ENCODE assay signal across 8 cellular contexts in genomic region chr19:58021541-58022282, GRCh38. TPM values are rescaled to one million over a fixed set of nuclear protein-coding genes. Genes with fewer than 3 reads are reported as not detected.
DNase-seq lines count a peak whose midpoint lies in the region; ATAC-seq and TF ChIP-seq lines count a peak whose summit lies in the region.

No MANE protein-coding gene starts in this region.

- peak; percentile 66 for TF ChIP-seq CTCF in A673 (conservative IDR thresholded peaks at IDR 0.05; ENCODE audit: low read depth, low read length)
- peak; percentile 48; the same call in 2 of the 3 replicates for TF ChIP-seq CTCF in GM12872 (IDR thresholded peaks at IDR 0.05; ENCODE audit: insufficient read depth, low read depth, low read length)
- peak; percentile 60 to 71 (median 64) for TF ChIP-seq CTCF in breast epithelium (IDR thresholded peaks at IDR 0.05)

- CTCF ChIA-PET in A673 (lab: Charles Lee) = interaction anchor here (0.6 kb wide), 1 partner anchor 134 kb away, joined by 3 read pairs; no protein-coding TSS in a partner anchor

- H3K27me3 ChIP-seq in A673 (replicated peaks; ENCODE audit: insufficient read depth, low read depth, low read length, poor library complexity) (no peaks in the 10 kb centered on the region), breast epithelium (peaks cover 0 to 3% of the 10 kb centered on the region in 2 donors)

- no peaks in the 10 kb centered on the region for H3K36me3 ChIP-seq in A673 (ENCODE audit: insufficient read depth, low read length, poor library complexity, severe bottlenecking)
- H3K36me3 ChIP-seq in breast epithelium = no peaks in the 10 kb centered on the region

- no TSS peak for BruUV-seq in A673 (replicated peaks; lab: Mats Ljungman, UMichigan)

- H3K9me3 ChIP-seq in A673 (ENCODE audit: low read depth, low read length, poor library complexity, severe bottlenecking) (peaks cover 5% of the 10 kb centered on the region), breast epithelium (peaks cover 12 to 16% of the 10 kb centered on the region in 2 donors)

- peak; percentile 69 for DNase-seq in A673 (ENCODE audit: low spot score)
- DNase-seq in OCI-M1 (lab: John Stamatoyannopoulos, UW) = peak; percentile 93
- peak; percentile 38 to 42 for DNase-seq in breast epithelium (ENCODE audit: low spot score in 2 of 2)
- peak; percentile 58 for DNase-seq in iris pigment epithelial cell (ENCODE audit: low read depth)
- DNase-seq in stimulated activated CD8-positive, alpha-beta memory T cell treated with anti-CD3 and anti-CD28 coated beads, Interleukin-12 subunit alpha, Interleukin-12 subunit beta, amount 100 ng/mL, for 1 hour (ENCODE audit: low read depth) = peak; percentile 4

- H3K4me3 ChIP-seq in A673 (ENCODE audit: low read depth, low read length, poor library complexity, severe bottlenecking) (no peak overlapping the region), breast epithelium (peak overlapping the region in 1 of 3 donors; percentile 31)

- intact Hi-C loops in A673 (cut with micrococcal nuclease; ENCODE audit: unreplicated experiment) (loop anchor here (2.0 kb wide), 1 partner anchor 133 kb away; no protein-coding TSS in a partner anchor), breast epithelium (cut with DNase I; ENCODE audit: low total_unique reads) (loop anchor here (10.0 kb wide), 1 partner anchor 133 kb away; the partner anchor contains the start of gene ZNF329)

- no peaks in the 10 kb centered on the region for H3K4me1 ChIP-seq in A673 (ENCODE audit: insufficient read depth, low read length, poor library complexity, severe bottlenecking)
- no peaks in the 10 kb centered on the region for H3K4me1 ChIP-seq in breast epithelium

- no peak for ATAC-seq in HG03025 (IDR thresholded peaks at IDR 0.05; ENCODE audit: low FRiP score, unreplicated experiment)
- no peak for ATAC-seq in HG03378 (IDR thresholded peaks at IDR 0.05; ENCODE audit: unreplicated experiment)

- no peak overlapping the region for H3K27ac ChIP-seq in A673 (ENCODE audit: low read depth, low read length, poor library complexity, severe bottlenecking)
- no peak overlapping the region for H3K27ac ChIP-seq in breast epithelium

- POLR2A ChIA-PET in A673 (lab: Charles Lee; ENCODE audit: low non-redundant PET) = interaction anchor here (1.0 kb wide), 1 partner anchor 129 kb away, joined by 3 read pairs; the partner anchor contains the start of gene ZNF329

- no peak for TF ChIP-seq POLR2A in breast epithelium (IDR thresholded peaks at IDR 0.05)

RNA-seq across cellular contexts. Expression of gene ZSCAN1, which starts 12.1 kb away (rescaled TPM):
- 1.4 and 2.8 TPM in 2 replicates for total RNA-seq in A673 (2021)
- 1 to 10 TPM in 1 of 3 donors, not detected in 2; 1.3 TPM for total RNA-seq in breast epithelium

RNA-seq across cellular contexts. Expression of gene ZNF606, which starts 19.1 kb away (rescaled TPM):
- 16.7 and 17.8 TPM in 2 replicates for total RNA-seq in A673 (2021)
- 10 to 100 TPM; 12.0 to 46.5 (median 21.6) TPM for total RNA-seq in breast epithelium

RNA-seq across cellular contexts. Expression of gene ZNF135, which starts 37.4 kb away (rescaled TPM):
- total RNA-seq in A673 (2021) (7.0 and 8.2 TPM in 2 replicates), breast epithelium (10 to 100 TPM in 2 of 3 donors, 1 to 10 TPM in 1; 7.5 to 16.2 (median 14.4) TPM)

RNA-seq across cellular contexts. Expression of gene C19orf18, which starts 47.4 kb away (rescaled TPM):
- total RNA-seq in A673 (2021) (0.43 TPM in 1 of 2 replicates, not detected in the other), breast epithelium (1 to 10 TPM in 1 of 3 donors, under 1 TPM in 2; 0.44 to 3.3 (median 0.80) TPM)

Comparison
In these comparisons a context has a peak if more than half of its experiments do, and no peak if none do; other contexts are left out.
1. DNase-seq: peak in every context shown above with its lines; median percentile 93 in OCI-M1; 69 in A673; 58 in iris pigment epithelial cell; 40 in breast epithelium; 4 in stimulated activated CD8-positive, alpha-beta memory T cell treated with anti-CD3 and anti-CD28 coated beads, Interleukin-12 subunit alpha, Interleukin-12 subunit beta, amount 100 ng/mL, for 1 hour.